ENCODE assay signal across 12 cellular contexts in genomic region chr14:68589447-68590232, GRCh38.
A peak's percentile ranks its signal among the peaks of the same experiment; 100 is the strongest.
DNase-seq lines count a peak whose midpoint lies in the region; ATAC-seq and TF ChIP-seq lines count a peak whose summit lies in the region.
"Had no signal": no experiment of that assay in that cellular context is flagged by ENCODE, and none has a peak within 500 bp of the region (broad histone marks: within the 10 kb centered on the region; RNA-seq: fewer than 3 reads in every experiment).

No MANE protein-coding gene starts in this region.

- CTCF ChIA-PET in AG04449 (lab: Yijun Ruan, JAX), result interaction anchor here (1.2 to 1.4 kb wide), 2 partner anchors 76 to 198 kb away, joined by 3 to 4 read pairs; no protein-coding TSS in a partner anchor

- H3K27me3 ChIP-seq in cardiac muscle cell (no peaks in the 10 kb centered on the region), trophoblast cell (ENCODE audit: insufficient read depth, low read length) (no peaks in the 10 kb centered on the region)

- no peak overlapping the region for H3K23ac ChIP-seq in trophoblast cell (ENCODE audit: low read length)

- ATAC-seq in HG03354 (IDR thresholded peaks at IDR 0.05; ENCODE audit: poor library complexity, severe bottlenecking, unreplicated experiment) (no peak), GM18517 (IDR thresholded peaks at IDR 0.05; ENCODE audit: unreplicated experiment) (no peak)
- ATAC-seq: T-cell had no signal

- H2BK12ac ChIP-seq in trophoblast cell (ENCODE audit: low read length), result peak overlapping the region; percentile 60

- H3K79me2 ChIP-seq in trophoblast cell (ENCODE audit: control insufficient read depth, insufficient read depth, low read length, poor library complexity), result no peaks in the 10 kb centered on the region

- H3K4me1 ChIP-seq in cardiac muscle cell (ENCODE audit: low read depth), result peaks cover 37% of the 10 kb centered on the region
- peaks cover 51 to 56% of the 10 kb centered on the region in 2 experiments for H3K4me1 ChIP-seq in trophoblast cell (ENCODE audit: control insufficient read depth in 1 of 2, insufficient read depth in 2 of 2, low read length in 2 of 2)

- H2AK5ac ChIP-seq in trophoblast cell (ENCODE audit: low read length), result peak overlapping the region; percentile 9

- H3K27ac ChIP-seq in SK-N-MC (peak overlapping the region; percentile 94), cardiac muscle cell (peak overlapping the region; percentile 6), trophoblast cell (ENCODE audit: low read depth, low read length) (peak overlapping the region; percentile 4)

- H4K8ac ChIP-seq in trophoblast cell (ENCODE audit: low read depth, low read length), result peak overlapping the region; percentile 33

- DNase-seq in AG04449 (ENCODE audit: low read depth, low spot score) (peak; percentile 54), SK-N-MC (ENCODE audit: low read depth, low spot score) (peak; percentile 61), cardiac muscle cell (ENCODE audit: low read depth in 1 of 2, low spot score in 1 of 2) (peak; percentile 47 to 89), trophoblast cell (peak; percentile 82 to 88), cerebellar cortex (ENCODE audit: low spot score) (no peak)
- DNase-seq in stimulated activated CD4-positive, alpha-beta T cell treated with anti-CD3 and anti-CD28 coated beads, Interleukin-2, amount 100 ng/mL, for 48 hours, result no peak
- DNase-seq: AML-193; effector CD4-positive, alpha-beta T cell; NCI-H446 treated with DMSO at 0.1 percent for 48 hours; T-cell had no signal

- H3K9me3 ChIP-seq in SK-N-MC (ENCODE audit: low read depth, low read length), result no peaks in the 10 kb centered on the region
- no peaks in the 10 kb centered on the region for H3K9me3 ChIP-seq in cardiac muscle cell (ENCODE audit: low read depth)
- peaks cover 2% of the 10 kb centered on the region for H3K9me3 ChIP-seq in trophoblast cell (ENCODE audit: insufficient read depth, low read depth, low read length)

- no peak overlapping the region for H3K4ac ChIP-seq in trophoblast cell (ENCODE audit: low read depth, low read length)

- TF ChIP-seq CTCF in AG04449 (IDR thresholded peaks at IDR 0.05; ENCODE audit: insufficient read depth, low read length, missing control alignments) (no peak), cardiac muscle cell (IDR thresholded peaks at IDR 0.05; ENCODE audit: low read depth, low read length) (no peak)

- H3K4me3 ChIP-seq in AG04449 (ENCODE audit: low read depth, low read length), result no peak overlapping the region
- H3K4me3 ChIP-seq in SK-N-MC, result peak overlapping the region; percentile 65
- H3K4me3 ChIP-seq in cardiac muscle cell, result no peak overlapping the region
- no peak overlapping the region for H3K4me3 ChIP-seq in trophoblast cell (ENCODE audit: low read depth, low read length)

- POLR2A ChIA-PET in AG04449 (lab: Yijun Ruan, JAX), result interaction anchor here (1.1 kb wide), 1 partner anchor 93 kb away, joined by 3 read pairs; no protein-coding TSS in a partner anchor

- WGBS in trophoblast cell (ENCODE audit: extremely low coverage, insufficient coverage, insufficient read length), result no CpG with 5 or more reads among the region's 7 CpGs

- H2BK5ac ChIP-seq in trophoblast cell (ENCODE audit: low read depth, low read length, poor library complexity), result peak overlapping the region; percentile 6

- peak overlapping the region; percentile 70 for H4K91ac ChIP-seq in trophoblast cell (ENCODE audit: low read depth, low read length)

- H3K79me1 ChIP-seq in trophoblast cell (ENCODE audit: low read length), result peaks cover 64% of the 10 kb centered on the region

- H3K9ac ChIP-seq in SK-N-MC (ENCODE audit: insufficient read length) (peak overlapping the region; percentile 27), trophoblast cell (ENCODE audit: low read length) (no peak overlapping the region)

- H2BK120ac ChIP-seq in trophoblast cell (ENCODE audit: insufficient read depth, low read length, poor library complexity), result peak overlapping the region; percentile 35

- H3K18ac ChIP-seq in trophoblast cell (ENCODE audit: low read length), result peak overlapping the region; percentile 39

- peak overlapping the region; percentile 15 for H2AFZ ChIP-seq in trophoblast cell (ENCODE audit: insufficient read depth, low read length, poor library complexity)

- no peak overlapping the region for H4K12ac ChIP-seq in trophoblast cell (ENCODE audit: low read depth, low read length)

- peak overlapping the region; percentile 20 for H3K14ac ChIP-seq in trophoblast cell (ENCODE audit: low read length)

- H3K4me2 ChIP-seq in trophoblast cell (ENCODE audit: low read length), result no peak overlapping the region

- H3K36me3 ChIP-seq in SK-N-MC (ENCODE audit: insufficient read depth, low read length), result no peaks in the 10 kb centered on the region
- no peaks in the 10 kb centered on the region for H3K36me3 ChIP-seq in cardiac muscle cell
- no peaks in the 10 kb centered on the region for H3K36me3 ChIP-seq in trophoblast cell (ENCODE audit: control insufficient read depth in 1 of 2, insufficient read depth in 2 of 2, low read length in 2 of 2)

Comparison
In these comparisons a context has a peak if more than half of its experiments do, and no peak if none do; other contexts are left out.
1. DNase-seq: peak in AG04449 (single experiment), SK-N-MC (single experiment), cardiac muscle cell (2 of 2) and trophoblast cell (2 of 2); none in stimulated activated CD4-positive, alpha-beta T cell treated with anti-CD3 and anti-CD28 coated beads, Interleukin-2, amount 100 ng/mL, for 48 hours (0 of 2) and cerebellar cortex (single experiment).
2. H3K27ac ChIP-seq: peak in every context shown above with its lines; median percentile 94 in SK-N-MC; 6 in cardiac muscle cell; 4 in trophoblast cell.